Comparison of ENCODE assay signal across 8 cellular contexts in the genomic region with DNA sequence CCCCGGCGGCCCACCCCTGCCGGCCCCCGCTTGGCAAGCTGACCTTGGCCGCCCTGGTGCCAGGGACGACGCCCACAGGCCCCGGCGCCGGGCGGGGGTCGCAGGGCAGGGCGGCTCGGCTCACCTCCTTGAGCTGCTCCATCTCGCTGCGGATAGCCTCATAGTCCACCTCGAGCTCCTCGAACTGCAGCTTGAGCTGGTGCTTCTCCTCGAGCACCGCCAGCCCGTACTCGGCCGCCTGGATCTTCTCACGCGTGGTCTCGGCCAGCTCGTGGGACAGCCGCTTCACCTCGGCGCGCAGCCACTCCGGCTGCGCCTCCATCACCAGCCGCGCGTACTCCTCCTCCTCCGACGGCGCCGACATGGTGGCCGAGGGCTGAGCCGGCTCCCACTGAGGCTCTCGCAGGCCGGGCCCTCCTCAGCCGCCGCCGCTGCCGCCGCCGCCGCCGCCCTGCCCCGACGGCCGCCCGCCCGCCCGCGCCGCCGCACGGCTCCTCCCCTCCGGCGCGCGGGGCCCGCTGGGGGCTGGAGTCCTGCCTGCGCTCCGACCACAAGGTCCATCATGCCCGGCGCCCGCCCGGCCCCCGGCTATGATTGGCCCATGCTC. TPM values are rescaled to one million over a fixed set of nuclear protein-coding genes. Genes with fewer than 3 reads are reported as not detected.
A peak's percentile ranks its signal among the peaks of the same experiment; 100 is the strongest.
DNase-seq lines count a peak whose midpoint lies in the region; ATAC-seq and TF ChIP-seq lines count a peak whose summit lies in the region.

Gene BICD2 (minus strand): TSS at position 453 of the 607 bp plus-strand sequence. CDS start 89 bp downstream, at position 364.

- peaks cover 3% of the 10 kb centered on the region for H3K27me3 Mint-ChIP-seq in dendritic cell treated with granulocyte-macrophage colony-stimulating factor and Interleukin-4, amounts not matched to agents 40 ng/mL and 50 ng/mL, for 4 days
- H3K27me3 Mint-ChIP-seq in mesothelial cell of epicardium (ENCODE audit: low read depth): no peaks in the 10 kb centered on the region

- TF ChIP-seq CTCF in mesothelial cell of epicardium (IDR thresholded peaks at IDR 0.05; ENCODE audit: unreplicated experiment): no peak

- peak within 1 kb of the TSS; percentile 98 for H3K4me3 ChIP-seq in urinary bladder (ENCODE audit: low read depth, low read length)

- no peak for ATAC-seq in GM21447 (IDR thresholded peaks at IDR 0.05; ENCODE audit: unreplicated experiment)

- no peaks in the 10 kb centered on the region for H3K9me3 Mint-ChIP-seq in dendritic cell treated with granulocyte-macrophage colony-stimulating factor and Interleukin-4, amounts not matched to agents 40 ng/mL and 50 ng/mL, for 4 days
- no peaks in the 10 kb centered on the region for H3K9me3 Mint-ChIP-seq in mesothelial cell of epicardium

- peak within 1 kb of the TSS; percentile 98 for H3K4me3 Mint-ChIP-seq in dendritic cell treated with granulocyte-macrophage colony-stimulating factor and Interleukin-4, amounts not matched to agents 40 ng/mL and 50 ng/mL, for 4 days
- H3K4me3 Mint-ChIP-seq in mesothelial cell of epicardium: peak within 1 kb of the TSS; percentile 90

- peaks cover 17% of the 10 kb centered on the region for H3K36me3 Mint-ChIP-seq in dendritic cell treated with granulocyte-macrophage colony-stimulating factor and Interleukin-4, amounts not matched to agents 40 ng/mL and 50 ng/mL, for 4 days (ENCODE audit: low read depth)
- no peaks in the 10 kb centered on the region for H3K36me3 Mint-ChIP-seq in mesothelial cell of epicardium

- H3K4me1 Mint-ChIP-seq in dendritic cell treated with granulocyte-macrophage colony-stimulating factor and Interleukin-4, amounts not matched to agents 40 ng/mL and 50 ng/mL, for 4 days (ENCODE audit: low read depth): peaks cover 57% of the 10 kb centered on the region
- H3K4me1 Mint-ChIP-seq in mesothelial cell of epicardium: peaks cover 33% of the 10 kb centered on the region

- peak; percentile 96 for DNase-seq in stimulated activated CD4-positive, alpha-beta T cell treated with anti-CD3 and anti-CD28 coated beads, Interleukin-4, amount 100 ng/mL, for 1 hour
- no peak for DNase-seq in stimulated activated CD4-positive, alpha-beta T cell treated with anti-CD3 and anti-CD28 coated beads, Interleukin-4, amount 100 ng/mL, for 24 hours
- DNase-seq in M059J (ENCODE audit: low read depth): no peak
- no peak for DNase-seq in mesothelial cell of epicardium (ENCODE audit: low spot score in 2 of 2, unreplicated experiment in 2 of 2)
- DNase-seq in Kasumi-1 (lab: John Stamatoyannopoulos, UW): no peak

- peak within 1 kb of the TSS; percentile 98 for H3K27ac ChIP-seq in urinary bladder (ENCODE audit: low read depth)

- peaks cover 3% of the 10 kb centered on the region for H3K4me1 ChIP-seq in urinary bladder (ENCODE audit: insufficient read depth)

- WGBS in urinary bladder: under 1% methylated on average over 74 of the region's 74 CpGs

- peak within 1 kb of the TSS; percentile 91 for H3K27ac Mint-ChIP-seq in dendritic cell treated with granulocyte-macrophage colony-stimulating factor and Interleukin-4, amounts not matched to agents 40 ng/mL and 50 ng/mL, for 4 days
- peak within 1 kb of the TSS; percentile 88 for H3K27ac Mint-ChIP-seq in mesothelial cell of epicardium

- intact Hi-C loops in dendritic cell treated with granulocyte-macrophage colony-stimulating factor and Interleukin-4, amounts not matched to agents 40 ng/mL and 50 ng/mL, for 4 days (cut with micrococcal nuclease): no loop called here

- no peaks in the 10 kb centered on the region for H3K36me3 ChIP-seq in urinary bladder (ENCODE audit: insufficient read depth)

RNA-seq across cellular contexts. Expression of gene BICD2, which starts in this region (rescaled TPM):
- total RNA-seq in M059J (2014; rRNA removed; shearing (Covaris generic)): 22.2 and 39.0 TPM in 2 replicates
- total RNA-seq in mesothelial cell of epicardium: 29.4 to 30.4 TPM (median 30.2 TPM) in 3 replicates
- total RNA-seq in urinary bladder: 32.9 TPM
- polyA plus RNA-seq in urinary bladder: 30.4 TPM
